Comparison of ENCODE assay signal across 19 cellular contexts in genomic region chr20:40805592-40805991, GRCh38.
DNase-seq lines count a peak whose midpoint lies in the region; ATAC-seq, FAIRE-seq and TF ChIP-seq lines count a peak whose summit lies in the region.
"Had no signal": no experiment of that assay in that cellular context is flagged by ENCODE, and none has a peak within 500 bp of the region (broad histone marks: within the 10 kb centered on the region; RNA-seq: fewer than 3 reads in every experiment).

No MANE protein-coding gene starts in this region.

- no peaks in the 10 kb centered on the region for H3K23me2 ChIP-seq in H9 (ENCODE audit: insufficient read length, low read depth, low read length, poor library complexity, severe bottlenecking)

- peaks cover 9% of the 10 kb centered on the region for H3K27me3 Mint-ChIP-seq in H9 (ENCODE audit: low read depth)

- H3K4me1 ChIP-seq in DND-41 (ENCODE audit: insufficient read depth, low read length) (peaks cover 10% of the 10 kb centered on the region), H9 (ENCODE audit: insufficient read depth, low read length) (no peaks in the 10 kb centered on the region), stomach (no peaks in the 10 kb centered on the region), small intestine (ENCODE audit: control insufficient read depth in 2 of 2, insufficient read depth in 1 of 2, low read depth in 1 of 2, low read length in 1 of 2) (no peaks in the 10 kb centered on the region), SK-N-SH (ENCODE audit: control insufficient read depth in 1 of 2, insufficient read depth in 2 of 2, low read depth in 1 of 2, low read length in 1 of 2) (no peaks in the 10 kb centered on the region)
- H3K4me1 ChIP-seq: HAP-1 had no signal

- no peak overlapping the region for H3K4me3 ChIP-seq in DND-41 (ENCODE audit: low read depth in 1 of 2, low read length in 2 of 2)
- no peak overlapping the region for H3K4me3 ChIP-seq in Jurkat, Clone E6-1 (ENCODE audit: low read length)
- no peak overlapping the region for H3K4me3 ChIP-seq in stomach
- H3K4me3 ChIP-seq in small intestine (ENCODE audit: low read depth in 1 of 2, low read length in 2 of 2): no peak overlapping the region
- H3K4me3 ChIP-seq in SK-N-SH (ENCODE audit: low read depth in 2 of 2, low read length in 1 of 2): no peak overlapping the region
- H3K4me3 ChIP-seq: GM12878, GM23338, HAP-1 had no signal

- H3K4me3 Mint-ChIP-seq in H9: no peak overlapping the region
- H3K4me3 Mint-ChIP-seq: CD4-positive, alpha-beta memory T cell; GM23338 had no signal

- no peak overlapping the region for H3K27ac Mint-ChIP-seq in H9
- H3K27ac Mint-ChIP-seq: CD4-positive, alpha-beta memory T cell; GM23338 had no signal

- no peak overlapping the region for H3T11ph ChIP-seq in H9 (ENCODE audit: low read length)

- no peak overlapping the region for H2AK5ac ChIP-seq in H9 (ENCODE audit: insufficient read length, low read length)

- TF ChIP-seq CTCF in DND-41 (IDR thresholded peaks at IDR 0.05; ENCODE audit: borderline replicate concordance, extremely low read depth, low read length, poor library complexity, severe bottlenecking): no peak
- TF ChIP-seq CTCF in H9 (conservative IDR thresholded peaks at IDR 0.05): no peak
- TF ChIP-seq CTCF in stomach (IDR thresholded peaks at IDR 0.05): no peak
- TF ChIP-seq CTCF in SK-N-SH (IDR thresholded peaks at IDR 0.05): no peak

- H3K79me2 ChIP-seq in DND-41 (ENCODE audit: insufficient read depth, low read length) (no peaks in the 10 kb centered on the region), H9 (ENCODE audit: insufficient read depth, low read length) (no peaks in the 10 kb centered on the region), SK-N-SH (ENCODE audit: insufficient read depth) (no peaks in the 10 kb centered on the region)

- H3K79me1 ChIP-seq in H9 (ENCODE audit: insufficient read depth, low read depth, low read length, poor library complexity, severe bottlenecking): no peaks in the 10 kb centered on the region

- H3K23ac ChIP-seq in H9 (ENCODE audit: insufficient read length, low read depth, low read length): no peak overlapping the region

- no peak for DNase-seq in DND-41
- peak; percentile 17 for DNase-seq in H9
- peak; percentile 42 for DNase-seq in Jurkat, Clone E6-1 (ENCODE audit: low read depth, low spot score)
- DNase-seq in stomach: peak; percentile 8
- DNase-seq in small intestine: no peak
- no peak for DNase-seq in kidney tubule cell (ENCODE audit: low spot score)
- DNase-seq in SK-N-SH: no peak
- DNase-seq: C1 segment of cervical spinal cord; Calu3; CD4-positive, alpha-beta memory T cell; COR-L47; DMS153; EL; GDM1 had no signal

- H3K27me3 ChIP-seq in DND-41 (ENCODE audit: insufficient read depth, low read length, poor library complexity): no peaks in the 10 kb centered on the region
- no peaks in the 10 kb centered on the region for H3K27me3 ChIP-seq in H9 (ENCODE audit: insufficient read depth, low read length)
- H3K27me3 ChIP-seq in stomach: peaks cover 0 to 27% (median 3%) of the 10 kb centered on the region in 3 donors
- H3K27me3 ChIP-seq in small intestine (ENCODE audit: control insufficient read depth in 2 of 2, insufficient read depth in 2 of 2, low read length in 2 of 2): no peaks in the 10 kb centered on the region
- no peaks in the 10 kb centered on the region for H3K27me3 ChIP-seq in SK-N-SH (ENCODE audit: insufficient read depth)

- intact Hi-C loops in stomach (cut with DNase I; ENCODE audit: low total_unique reads): no loop called here

- peaks cover 3% of the 10 kb centered on the region in 2 experiments; a peak in 1 of 4 replicates for H3K4me1 Mint-ChIP-seq in H9
- H3K4me1 Mint-ChIP-seq: GM23338 had no signal

- ATAC-seq in DND-41 (ENCODE audit: insufficient read depth, low read depth): peak; percentile 45; the same call in 1 of the 3 replicates
- ATAC-seq in HG02870 (IDR thresholded peaks at IDR 0.05; ENCODE audit: unreplicated experiment): no peak
- ATAC-seq: GM12878, GM23338 had no signal

- WGBS in H9 (ENCODE audit: extremely low coverage, insufficient read length, low lambda C conversion rate): no CpG with 5 or more reads among the region's 3 CpGs
- WGBS in stomach, 5 donors: 74 to 98% (median 82%) methylated on average over 3 of the region's 3 CpGs
- 64 to 70% (median 67%) methylated on average over 3 of the region's 3 CpGs for WGBS in small intestine, 3 donors
- 29% methylated on average over 3 of the region's 3 CpGs for WGBS in SK-N-SH (ENCODE audit: low lambda C conversion rate)

- H3K9ac ChIP-seq in DND-41 (ENCODE audit: low read depth, low read length) (no peak overlapping the region), H9 (ENCODE audit: extremely low read depth, insufficient read length, low read length) (no peak overlapping the region), SK-N-SH (no peak overlapping the region)

- no peaks in the 10 kb centered on the region for H3K36me3 Mint-ChIP-seq in H9 (ENCODE audit: insufficient read depth in 1 of 3, low read depth in 3 of 3)
- H3K36me3 Mint-ChIP-seq: CD4-positive, alpha-beta memory T cell had no signal

- no peaks in the 10 kb centered on the region; a peak in 1 of 5 replicates for H3K9me3 Mint-ChIP-seq in H9
- H3K9me3 Mint-ChIP-seq: CD4-positive, alpha-beta memory T cell; GM23338 had no signal

- H2BK15ac ChIP-seq in H9 (ENCODE audit: low read depth, low read length): no peak overlapping the region

- no peaks in the 10 kb centered on the region for H4K20me1 ChIP-seq in DND-41 (ENCODE audit: insufficient read depth, low read length)
- no peaks in the 10 kb centered on the region for H4K20me1 ChIP-seq in H9 (ENCODE audit: control insufficient read depth, insufficient read depth, insufficient read length)
- H4K20me1 ChIP-seq in SK-N-SH (ENCODE audit: insufficient read depth): no peaks in the 10 kb centered on the region

- TF ChIP-seq EP300 in stomach (IDR thresholded peaks at IDR 0.05) (no peak), SK-N-SH (IDR thresholded peaks at IDR 0.05; ENCODE audit: borderline replicate concordance in 1 of 2, low read depth in 1 of 2, low read length in 1 of 2) (no peak)

- H2AFZ ChIP-seq in DND-41 (ENCODE audit: low read depth, low read length): no peak overlapping the region
- H2AFZ ChIP-seq in H9 (ENCODE audit: low read length): no peak overlapping the region
- no peak overlapping the region for H2AFZ ChIP-seq in SK-N-SH (ENCODE audit: low read depth)

- TF ChIP-seq POLR2A in stomach (IDR thresholded peaks at IDR 0.05): no peak

- no peak overlapping the region for H4K8ac ChIP-seq in H9 (replicated peaks; ENCODE audit: insufficient read length, low read depth, low read length)

- H4K5ac ChIP-seq in H9 (ENCODE audit: insufficient read length, low read depth, low read length): no peak overlapping the region

- H2BK120ac ChIP-seq in H9 (ENCODE audit: low read depth, low read length, poor library complexity, severe bottlenecking): no peak overlapping the region

- H3K36me3 ChIP-seq in DND-41 (ENCODE audit: insufficient read depth, low read length) (no peaks in the 10 kb centered on the region), stomach (no peaks in the 10 kb centered on the region), small intestine (ENCODE audit: control insufficient read depth in 2 of 2, insufficient read depth in 2 of 2, low read length in 2 of 2) (no peaks in the 10 kb centered on the region), SK-N-SH (replicated peaks in 1 of 2; ENCODE audit: control insufficient read depth in 1 of 2, insufficient read depth in 2 of 2, low read length in 1 of 2) (no peaks in the 10 kb centered on the region)
- H3K36me3 ChIP-seq: HAP-1 had no signal

- POLR2A ChIA-PET in SK-N-SH (lab: Yijun Ruan, JAX): no interaction called here

- H3F3A ChIP-seq in SK-N-SH (replicated peaks; ENCODE audit: insufficient read depth): no peaks in the 10 kb centered on the region

- H3K27ac ChIP-seq in DND-41 (ENCODE audit: low read length) (no peak overlapping the region), H9 (ENCODE audit: insufficient read length, low read depth, low read length) (no peak overlapping the region), stomach (no peak overlapping the region), small intestine (ENCODE audit: low read depth in 1 of 2, low read length in 1 of 2) (no peak overlapping the region), SK-N-SH (ENCODE audit: low read depth in 2 of 2, low read length in 1 of 2) (no peak overlapping the region)

- no peak overlapping the region for H3K18ac ChIP-seq in H9 (ENCODE audit: insufficient read length, low read depth, low read length)

- H3K9me2 ChIP-seq in SK-N-SH: no peaks in the 10 kb centered on the region

- H4K91ac ChIP-seq in H9 (ENCODE audit: insufficient read length, low read depth, low read length): no peak overlapping the region

- H3K4me2 ChIP-seq in DND-41 (ENCODE audit: insufficient read depth, low read length) (no peak overlapping the region), H9 (ENCODE audit: insufficient read depth, insufficient read length, low read length) (no peak overlapping the region), SK-N-SH (no peak overlapping the region)
- H3K4me2 ChIP-seq: GM23338 had no signal

- no peak overlapping the region for H3K14ac ChIP-seq in H9 (ENCODE audit: insufficient read depth, low read length)

- H2BK20ac ChIP-seq in H9 (ENCODE audit: low read depth, low read length, poor library complexity, severe bottlenecking): no peak overlapping the region

- no peak overlapping the region for H2BK5ac ChIP-seq in H9 (ENCODE audit: insufficient read length, low read length)

- H2BK12ac ChIP-seq in H9 (ENCODE audit: insufficient read length, low read depth, low read length): no peak overlapping the region

- CTCF ChIA-PET in SK-N-SH (lab: Yijun Ruan, JAX): interaction anchor here (1.4 to 1.7 kb wide), 2 partner anchors 140 to 141 kb away, joined by 4 to 5 read pairs; no protein-coding TSS in a partner anchor

- H3K9me3 ChIP-seq in DND-41 (ENCODE audit: insufficient read depth, low read length, severe bottlenecking) (no peaks in the 10 kb centered on the region), H9 (ENCODE audit: control insufficient read depth, low read depth, low read length) (no peaks in the 10 kb centered on the region), stomach (no peaks in the 10 kb centered on the region), small intestine (ENCODE audit: control insufficient read depth, low read depth) (no peaks in the 10 kb centered on the region), SK-N-SH (no peaks in the 10 kb centered on the region)
- H3K9me3 ChIP-seq: HAP-1 had no signal

- TF ChIP-seq RAD21 in SK-N-SH (IDR thresholded peaks at IDR 0.05; ENCODE audit: low read length): no peak

- H3K4ac ChIP-seq in H9 (ENCODE audit: low read depth, low read length): no peak overlapping the region

- no peak overlapping the region for H3K56ac ChIP-seq in H9 (ENCODE audit: insufficient read length, low read depth, low read length)

- no peak for FAIRE-seq in small intestine (lab: Jason Lieb, UNC)
- FAIRE-seq: GM12878, GM18507 had no signal

TF ChIP-seq in SK-N-SH, 30 proteins besides CTCF, POLR2A, EP300 and RAD21 (continues in another document):
- no peak for TF ChIP-seq JUND (IDR thresholded peaks at IDR 0.05)
- no peak for TF ChIP-seq FOXM1 (IDR thresholded peaks at IDR 0.05; ENCODE audit: low read depth)
- TF ChIP-seq TAF1 (IDR thresholded peaks at IDR 0.05; ENCODE audit: borderline replicate concordance, low read depth, low read length): no peak
- no peak for TF ChIP-seq NFIC (IDR thresholded peaks at IDR 0.05; ENCODE audit: borderline replicate concordance)
- TF ChIP-seq YY1 (IDR thresholded peaks at IDR 0.05; ENCODE audit: low read depth): no peak
- no peak for TF ChIP-seq FOSL2 (IDR thresholded peaks at IDR 0.05; ENCODE audit: borderline replicate concordance, low read depth)

Comparison
In these comparisons a context has a peak if more than half of its experiments do, and no peak if none do; other contexts are left out.
1. DNase-seq: peak in H9 (single experiment), Jurkat, Clone E6-1 (single experiment) and stomach (single experiment); none in DND-41 (single experiment), small intestine (single experiment), kidney tubule cell (single experiment) and SK-N-SH (single experiment).